7 cellular contexts compared by ENCODE assay signal in the genomic region with DNA sequence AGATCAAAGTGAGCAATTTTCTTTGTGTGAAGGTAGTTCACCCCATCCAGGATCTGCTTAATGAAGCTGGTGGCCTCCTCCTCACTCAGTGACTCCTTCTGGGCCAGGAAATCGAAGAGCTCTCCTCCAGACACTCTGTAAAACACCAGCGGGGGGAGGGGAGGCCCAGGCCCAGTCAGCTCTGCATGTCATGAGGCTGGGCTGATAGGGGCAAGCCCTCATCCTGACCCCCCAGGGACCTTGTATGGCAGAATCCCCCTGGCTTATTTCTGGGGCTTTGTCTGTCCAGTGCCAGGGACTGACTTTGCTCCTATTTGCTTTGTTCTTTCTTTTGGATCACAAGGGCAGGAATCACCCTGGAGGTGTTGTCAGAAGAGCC.
DNase-seq lines count a peak whose midpoint lies in the region; TF ChIP-seq lines count a peak whose summit lies in the region.

No MANE protein-coding gene starts in this region.

- H3K9me3 Mint-ChIP-seq in HFFc6, result no peaks in the 10 kb centered on the region
- no peaks in the 10 kb centered on the region for H3K9me3 Mint-ChIP-seq in stimulated activated naive CD8-positive, alpha-beta T cell treated with anti-CD3 and anti-CD28 coated beads, Interleukin-15, Interleukin-2, amounts not matched to agents 100 ng/mL and 50 ng/mL, for 24 hours

- H3K4me3 Mint-ChIP-seq in HFFc6, result no peak overlapping the region
- H3K4me3 Mint-ChIP-seq in stimulated activated naive CD8-positive, alpha-beta T cell treated with anti-CD3 and anti-CD28 coated beads, Interleukin-15, Interleukin-2, amounts not matched to agents 100 ng/mL and 50 ng/mL, for 24 hours, result peak overlapping the region; percentile 68

- no peak for TF ChIP-seq CTCF in HFFc6 (IDR thresholded peaks at IDR 0.05)

- DNase-seq in HFFc6 (no peak), islet precursor cell (peak; percentile 41), RPMI8226 (no peak), GOT3 (lab: John Stamatoyannopoulos, UW) (no peak)
- DNase-seq in activated CD4-positive, alpha-beta T cell treated with anti-CD3 and anti-CD28 coated beads for 48 hours, result peak; percentile 74
- DNase-seq in effector CD8-positive, alpha-beta T cell (lab: John Stamatoyannopoulos, UW), result no peak

- H3K36me3 Mint-ChIP-seq in HFFc6 (ENCODE audit: low read depth), result no peaks in the 10 kb centered on the region
- no peaks in the 10 kb centered on the region for H3K36me3 Mint-ChIP-seq in stimulated activated naive CD8-positive, alpha-beta T cell treated with anti-CD3 and anti-CD28 coated beads, Interleukin-15, Interleukin-2, amounts not matched to agents 100 ng/mL and 50 ng/mL, for 24 hours (ENCODE audit: low read depth)

- H3K4me1 Mint-ChIP-seq in HFFc6 (ENCODE audit: low read depth), result peaks cover 53% of the 10 kb centered on the region
- H3K4me1 Mint-ChIP-seq in stimulated activated naive CD8-positive, alpha-beta T cell treated with anti-CD3 and anti-CD28 coated beads, Interleukin-15, Interleukin-2, amounts not matched to agents 100 ng/mL and 50 ng/mL, for 24 hours (ENCODE audit: low read depth), result peaks cover 47% of the 10 kb centered on the region

- no peaks in the 10 kb centered on the region; the same call in 1 of the 2 replicates for H3K27me3 Mint-ChIP-seq in HFFc6 (ENCODE audit: insufficient read depth)
- no peaks in the 10 kb centered on the region for H3K27me3 Mint-ChIP-seq in stimulated activated naive CD8-positive, alpha-beta T cell treated with anti-CD3 and anti-CD28 coated beads, Interleukin-15, Interleukin-2, amounts not matched to agents 100 ng/mL and 50 ng/mL, for 24 hours

- H3K27ac Mint-ChIP-seq in HFFc6, result peak overlapping the region; percentile 36
- H3K27ac Mint-ChIP-seq in stimulated activated naive CD8-positive, alpha-beta T cell treated with anti-CD3 and anti-CD28 coated beads, Interleukin-15, Interleukin-2, amounts not matched to agents 100 ng/mL and 50 ng/mL, for 24 hours, result peak overlapping the region; percentile 100

Comparison
In these comparisons a context has a peak if more than half of its experiments do, and no peak if none do; other contexts are left out.
1. DNase-seq: peak in activated CD4-positive, alpha-beta T cell treated with anti-CD3 and anti-CD28 coated beads for 48 hours (single experiment) and islet precursor cell (single experiment); none in HFFc6 (single experiment), RPMI8226 (single experiment), GOT3 (single experiment) and effector CD8-positive, alpha-beta T cell (single experiment).